ENCODE assay signal across 20 cellular contexts in the genomic region with DNA sequence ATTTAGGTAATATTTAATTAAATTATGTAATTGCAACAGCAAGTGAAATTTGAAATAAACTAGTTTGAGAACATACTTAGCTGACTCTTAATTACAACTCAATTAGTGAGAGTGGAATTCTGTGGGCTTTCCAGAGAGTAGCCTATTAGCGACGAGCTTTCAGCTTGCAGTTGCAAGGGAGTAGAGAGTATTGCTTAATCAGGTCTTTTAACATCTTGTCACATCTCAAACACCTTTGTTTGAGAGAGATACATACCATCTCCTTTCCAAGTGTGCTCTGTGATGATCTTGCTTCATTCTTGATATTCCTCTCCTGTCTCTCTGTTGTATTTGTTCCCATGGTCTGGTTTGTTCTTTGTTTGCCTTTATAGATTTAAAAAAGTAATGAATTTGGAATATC. TPM values are rescaled to one million over a fixed set of nuclear protein-coding genes. Genes with fewer than 3 reads are reported as not detected.
DNase-seq lines count a peak whose midpoint lies in the region; ATAC-seq, FAIRE-seq and TF ChIP-seq lines count a peak whose summit lies in the region.
"Had no signal": no experiment of that assay in that cellular context is flagged by ENCODE, and none has a peak within 500 bp of the region (broad histone marks: within the 10 kb centered on the region; RNA-seq: fewer than 3 reads in every experiment).

No MANE protein-coding gene starts in this region.

- no peak overlapping the region for H2BK12ac ChIP-seq in H1 (ENCODE audit: low read depth, low read length)

- H3K9me3 ChIP-seq in IMR-90 (ENCODE audit: control insufficient read depth, insufficient read depth, low read length) (no peaks in the 10 kb centered on the region), H1 (ENCODE audit: insufficient read depth in 2 of 2, low read depth in 1 of 2, low read length in 1 of 2) (no peaks in the 10 kb centered on the region)
- H3K9me3 ChIP-seq: A549, HAP-1 had no signal

- peaks cover 0 to 38% of the 10 kb centered on the region in 2 experiments; a peak in 2 of 4 replicates for H3K79me2 ChIP-seq in H1 (ENCODE audit: control insufficient read depth in 1 of 2, insufficient read depth in 2 of 2, low read length in 2 of 2)

- H3K23me2 ChIP-seq in H1 (ENCODE audit: low read depth, low read length): no peaks in the 10 kb centered on the region; the same call in 1 of the 2 replicates

- intact Hi-C loops in IMR-90 (cut with micrococcal nuclease): loop anchor here (10.0 kb wide), 1 partner anchor 303 kb away; no protein-coding TSS in a partner anchor

- peaks cover 3% of the 10 kb centered on the region; the same call in 1 of the 2 replicates for H3K27me3 ChIP-seq in IMR-90 (ENCODE audit: control insufficient read depth, insufficient read depth, low read length)
- no peaks in the 10 kb centered on the region for H3K27me3 ChIP-seq in H1 (replicated peaks in 1 of 4; ENCODE audit: control insufficient read depth in 3 of 4, extremely low read depth in 1 of 4, insufficient read depth in 3 of 4, low read length in 3 of 4)

- POLR2A ChIA-PET in IMR-90 (lab: Charles Lee; ENCODE audit: unreplicated experiment) (no interaction called here), H1 (lab: Charles Lee; ENCODE audit: partially characterized antibody) (no interaction called here)

- no peak overlapping the region for H3K27ac ChIP-seq in IMR-90 (ENCODE audit: insufficient read depth, low read length)
- H3K27ac ChIP-seq in H1 (ENCODE audit: low read depth, low read length): no peak overlapping the region
- H3K27ac ChIP-seq: A549 had no signal

- no peak overlapping the region for H2AFZ ChIP-seq in IMR-90 (replicated peaks; ENCODE audit: low read length, poor library complexity)
- no peak overlapping the region for H2AFZ ChIP-seq in H1 (ENCODE audit: low read length)
- H2AFZ ChIP-seq: GM23338 had no signal

- no peak overlapping the region for H3K23ac ChIP-seq in IMR-90 (ENCODE audit: low read depth, low read length)
- no peak overlapping the region for H3K23ac ChIP-seq in H1 (ENCODE audit: insufficient read length)

- in situ Hi-C loops in IMR-90 (cut with MboI; ENCODE audit: low sequenced_read_pairs): no loop called here

- H3K36me3 ChIP-seq in IMR-90 (ENCODE audit: control insufficient read depth, insufficient read depth, low read length) (no peaks in the 10 kb centered on the region), H1 (ENCODE audit: control insufficient read depth in 2 of 4, insufficient read depth in 4 of 4, low read length in 3 of 4) (no peaks in the 10 kb centered on the region)
- H3K36me3 ChIP-seq: HAP-1 had no signal

- ATAC-seq in IMR-90 (ENCODE audit: low read depth) (no peak), HG03342 (IDR thresholded peaks at IDR 0.05; ENCODE audit: unreplicated experiment) (no peak)
- ATAC-seq: GM23338 had no signal

- H3K56ac ChIP-seq in IMR-90 (ENCODE audit: extremely low read depth, insufficient read depth, low read length): no peak overlapping the region
- no peak overlapping the region for H3K56ac ChIP-seq in H1 (replicated peaks; ENCODE audit: insufficient read length, low read depth, low read length)

- dilution Hi-C loops in IMR-90 (cut with HindIII; ENCODE audit: low sequenced_read_pairs, unreplicated experiment): no loop called here

- H3K79me1 ChIP-seq in IMR-90 (ENCODE audit: low read depth in 1 of 2, low read length in 2 of 2): no peaks in the 10 kb centered on the region
- no peaks in the 10 kb centered on the region for H3K79me1 ChIP-seq in H1 (ENCODE audit: low read depth, low read length)

- no CpG with 5 or more reads among the region's 2 CpGs for WGBS in IMR-90 (ENCODE audit: extremely low coverage in 2 of 2, insufficient read length in 1 of 2), 2 experiments
- WGBS in H1 (ENCODE audit: extremely low coverage in 1 of 2, insufficient coverage in 1 of 2, insufficient read length in 1 of 2, insufficient replicate concordance in 2 of 2, low coverage in 1 of 2, low lambda C conversion rate in 2 of 2, missing lambda C conversion rate in 1 of 2), 2 experiments: 89% methylated on average over 2 of the region's 2 CpGs; no CpG with 5 or more reads in 1 of the 2 experiments

- CTCF ChIA-PET in IMR-90 (lab: Yijun Ruan, JAX) (interaction anchor here (0.8 to 1.6 kb wide), 3 partner anchors 9 to 145 kb away, joined by 3 to 5 read pairs (median 4); no protein-coding TSS in a partner anchor), H1 (lab: Charles Lee; ENCODE audit: partially characterized antibody) (interaction anchor here (0.6 to 4.6 kb wide), 11 partner anchors 9 to 305 kb away, joined by 3 to 29 read pairs (median 3); no protein-coding TSS in a partner anchor)

- H2BK120ac ChIP-seq in IMR-90 (ENCODE audit: low read depth, low read length): no peak overlapping the region
- H2BK120ac ChIP-seq in H1 (replicated peaks; ENCODE audit: low read depth, low read length): no peak overlapping the region

- TF ChIP-seq EP300 in H1 (IDR thresholded peaks at IDR 0.05; ENCODE audit: borderline replicate concordance in 1 of 2, low read depth in 2 of 2, low read length in 2 of 2): no peak

- no peak overlapping the region for H2BK20ac ChIP-seq in IMR-90 (ENCODE audit: low read depth, low read length)
- H2BK20ac ChIP-seq in H1 (ENCODE audit: low read length): no peak overlapping the region

- TF ChIP-seq RAD21 in IMR-90 (IDR thresholded peaks at IDR 0.05; ENCODE audit: low read length): no peak
- TF ChIP-seq RAD21 in H1 (IDR thresholded peaks at IDR 0.05 in 1 of 2, conservative IDR thresholded peaks at IDR 0.05 in 1 of 2; ENCODE audit: low read depth in 2 of 2, low read length in 2 of 2): no peak

- H3K18ac ChIP-seq in IMR-90 (ENCODE audit: low read depth, low read length) (no peak overlapping the region), H1 (ENCODE audit: extremely low read depth, low read length) (no peak overlapping the region)

- H2BK15ac ChIP-seq in IMR-90 (ENCODE audit: low read depth, low read length) (no peak overlapping the region), H1 (ENCODE audit: low read length) (no peak overlapping the region)

- no peaks in the 10 kb centered on the region for H3K9me1 ChIP-seq in IMR-90 (ENCODE audit: insufficient read depth, low read length)

- H4K5ac ChIP-seq in IMR-90 (ENCODE audit: low read depth, low read length) (no peak overlapping the region), H1 (ENCODE audit: insufficient read length, low read depth, low read length) (no peak overlapping the region)

- no TSS peak for BruUV-seq in IMR-90 (replicated peaks; lab: Mats Ljungman, UMichigan)

- H3K4ac ChIP-seq in IMR-90 (ENCODE audit: low read depth, low read length) (no peak overlapping the region), H1 (replicated peaks; ENCODE audit: insufficient read length, low read depth, low read length) (no peak overlapping the region)

- no peak overlapping the region for H4K91ac ChIP-seq in IMR-90 (ENCODE audit: insufficient read depth, low read depth, low read length)
- no peak overlapping the region for H4K91ac ChIP-seq in H1 (replicated peaks; ENCODE audit: insufficient read length, low read length)

- H4K8ac ChIP-seq in IMR-90 (ENCODE audit: low read depth in 2 of 2, low read length in 2 of 2) (no peak overlapping the region), H1 (ENCODE audit: extremely low read depth, insufficient read depth, low read length) (no peak overlapping the region)

- H3K4me3 ChIP-seq in IMR-90 (ENCODE audit: insufficient read depth, low read depth, low read length) (no peak overlapping the region), H1 (ENCODE audit: extremely low read depth in 1 of 4, insufficient read depth in 2 of 4, low read depth in 3 of 4, low read length in 4 of 4) (no peak overlapping the region)
- H3K4me3 ChIP-seq: A549, GM23338, HAP-1 had no signal

- H3K4me2 ChIP-seq in IMR-90 (ENCODE audit: low read depth, low read length) (no peak overlapping the region), H1 (ENCODE audit: insufficient read depth in 1 of 2, low read depth in 2 of 2, low read length in 2 of 2) (no peak overlapping the region)
- H3K4me2 ChIP-seq: GM23338 had no signal

- H2AK9ac ChIP-seq in IMR-90 (replicated peaks; ENCODE audit: low read depth, low read length, poor library complexity): no peak overlapping the region

- H3K14ac ChIP-seq in IMR-90 (replicated peaks; ENCODE audit: low read depth, low read length) (no peak overlapping the region), H1 (ENCODE audit: insufficient read length) (no peak overlapping the region)

- TF ChIP-seq CTCF in IMR-90 (conservative IDR thresholded peaks at IDR 0.05; ENCODE audit: low read depth, low read length) (no peak), H1 (IDR thresholded peaks at IDR 0.05; ENCODE audit: control extremely low read depth in 1 of 3, insufficient read depth in 1 of 3, low read depth in 1 of 3, low read length in 3 of 3) (no peak)

- no peak overlapping the region for H2AK5ac ChIP-seq in IMR-90 (ENCODE audit: low read depth, low read length)
- no peak overlapping the region for H2AK5ac ChIP-seq in H1 (ENCODE audit: low read depth, low read length)

- no peak overlapping the region for H2BK5ac ChIP-seq in IMR-90 (ENCODE audit: low read depth, low read length, poor library complexity, severe bottlenecking)
- no peak overlapping the region for H2BK5ac ChIP-seq in H1 (ENCODE audit: low read depth, low read length)

- H3K4me1 ChIP-seq in IMR-90 (ENCODE audit: control insufficient read depth, insufficient read depth, low read length) (no peaks in the 10 kb centered on the region), H1 (replicated peaks in 1 of 4; ENCODE audit: control insufficient read depth in 3 of 4, insufficient read depth in 4 of 4, low read length in 3 of 4) (peaks cover 0 to 6% (median 3%) of the 10 kb centered on the region in 4 experiments; a peak in 5 of 7 replicates)
- H3K4me1 ChIP-seq: A549 had no signal

- H3K9ac ChIP-seq in IMR-90 (ENCODE audit: low read depth, low read length) (no peak overlapping the region), H1 (replicated peaks in 1 of 4; ENCODE audit: extremely low read depth in 1 of 4, low read depth in 3 of 4, low read length in 3 of 4) (no peak overlapping the region)

- H4K20me1 ChIP-seq in IMR-90 (ENCODE audit: insufficient read depth, low read length): no peaks in the 10 kb centered on the region
- H4K20me1 ChIP-seq in H1 (replicated peaks in 1 of 2; ENCODE audit: control insufficient read depth in 1 of 2, insufficient read depth in 2 of 2, low read length in 2 of 2): peaks cover 0 to 2% of the 10 kb centered on the region in 2 experiments

- TF ChIP-seq POLR2A in IMR-90 (IDR thresholded peaks at IDR 0.05; ENCODE audit: low read depth, low read length): no peak
- TF ChIP-seq POLR2A in H1 (IDR thresholded peaks at IDR 0.05; ENCODE audit: control extremely low read depth in 1 of 2, low read depth in 2 of 2, low read length in 2 of 2): no peak

- DNase-seq in NCI-H82 (lab: John Stamatoyannopoulos, UW) (peak; percentile 3), NCI-H82 treated with DMSO at 0.1 percent for 48 hours (lab: John Stamatoyannopoulos, UW; ENCODE audit: unreplicated experiment) (no peak), IMR-90 (no peak), H1 (ENCODE audit: low read depth in 1 of 2, low spot score in 2 of 2) (no peak), NCI-H1436 treated with DMSO at 0.1 percent for 48 hours (lab: John Stamatoyannopoulos, UW) (no peak)
- DNase-seq: 8988T; C1 segment of cervical spinal cord; Calu3; CD4-positive, alpha-beta memory T cell; COR-L47; DMS53; DMS79 treated with DMSO at 0.1 percent for 48 hours; GF-D8; HFFc6 had no signal

- no peak for FAIRE-seq in H1 (lab: Jason Lieb, UNC)
- FAIRE-seq: A549, GM12891, H54 had no signal

RNA-seq across cellular contexts. Expression of gene PPP4R4, which starts 7.7 kb away (rescaled TPM):
- 0.36 and 0.56 TPM in 2 replicates for total RNA-seq in IMR-90 (2012; rRNA removed)
- polyA plus RNA-seq in IMR-90 (2012; rRNA removed) (0.13 and 0.17 TPM in 2 replicates), H1 (2011; rRNA removed) (2.5 and 3.3 TPM in 2 replicates)
- polyA plus RNA-seq in IMR-90 (2012; cell fraction: cytosol; rRNA removed): 0.01 and 0.12 TPM in 2 replicates
- polyA plus RNA-seq in IMR-90 (2012; cell fraction: nucleus; rRNA removed; ENCODE audit: low replicate concordance): 0.33 TPM in 1 of 2 replicates, not detected in the other
- total RNA-seq in H1 (2021; fragmentation: NEBNext Ultra II Directional; extraction: Animal tissue kit (Norgen Biotek cat#: 25700)): 9.4 and 9.6 TPM in 2 replicates
- 4.9 TPM for polyA plus RNA-seq in H1 (2011; cell fraction: cytosol; rRNA removed)
- polyA plus RNA-seq in H1 (2011; cell fraction: nucleus; rRNA removed): 7.5 TPM
- polyA plus RNA-seq in H1 (2012, experiment 1 of 2): 5.3 to 6.9 TPM (median 6.0 TPM) in 4 replicates
- 1.4 TPM for polyA plus RNA-seq in H1 (2012, experiment 2 of 2)
- 3.8 TPM for polyA plus RNA-seq in H1 (2013, experiment 1 of 2)
- 4.1 TPM for polyA plus RNA-seq in H1 (2013, experiment 2 of 2)
- 17.7 and 32.5 TPM in 2 replicates for polyA minus RNA-seq in H1 (2011; rRNA and poly(A)+ RNA removed)
- polyA minus RNA-seq in H1 (2011; cell fraction: cytosol; rRNA and poly(A)+ RNA removed): 8.6 TPM
- polyA minus RNA-seq in H1 (2011; cell fraction: nucleus; rRNA and poly(A)+ RNA removed): 28.2 TPM

RNA-seq across cellular contexts. Expression of gene IFI27L2, which starts 52.4 kb away (rescaled TPM):
- total RNA-seq in IMR-90 (2012; rRNA removed): 43.0 and 111 TPM in 2 replicates
- polyA plus RNA-seq in IMR-90 (2012; rRNA removed): 187 and 261 TPM in 2 replicates
- 441 and 716 TPM in 2 replicates for polyA plus RNA-seq in IMR-90 (2012; cell fraction: cytosol; rRNA removed)
- polyA plus RNA-seq in IMR-90 (2012; cell fraction: nucleus; rRNA removed; ENCODE audit: low replicate concordance): 72.6 and 129 TPM in 2 replicates
- total RNA-seq in H1 (2021; fragmentation: NEBNext Ultra II Directional; extraction: Animal tissue kit (Norgen Biotek cat#: 25700)): 14.0 and 19.8 TPM in 2 replicates
- polyA plus RNA-seq in H1 (2011; rRNA removed): 69.6 and 74.7 TPM in 2 replicates
- polyA plus RNA-seq in H1 (2011; cell fraction: cytosol; rRNA removed): 53.9 TPM
- polyA plus RNA-seq in H1 (2011; cell fraction: nucleus; rRNA removed): 35.6 TPM
- 21.2 to 43.8 TPM (median 34.3 TPM) in 4 replicates for polyA plus RNA-seq in H1 (2012, experiment 1 of 2)
- 101 TPM for polyA plus RNA-seq in H1 (2012, experiment 2 of 2)
- polyA plus RNA-seq in H1 (2013, experiment 1 of 2): 14.7 TPM
- 17.6 TPM for polyA plus RNA-seq in H1 (2013, experiment 2 of 2)
- polyA minus RNA-seq in H1 (2011; rRNA and poly(A)+ RNA removed): 3.6 and 10.3 TPM in 2 replicates
- polyA minus RNA-seq in H1 (2011; cell fraction: cytosol; rRNA and poly(A)+ RNA removed): 8.7 TPM
- 7.6 TPM for polyA minus RNA-seq in H1 (2011; cell fraction: nucleus; rRNA and poly(A)+ RNA removed)
